In genomic region chr6:31474871-31475286, GRCh38 we compare ENCODE assay signal across 13 cellular contexts. TPM values are rescaled to one million over a fixed set of nuclear protein-coding genes. Genes with fewer than 3 reads are reported as not detected.
DNase-seq lines count a peak whose midpoint lies in the region; ATAC-seq and TF ChIP-seq lines count a peak whose summit lies in the region.
"Had no signal": no experiment of that assay in that cellular context is flagged by ENCODE, and none has a peak within 500 bp of the region (broad histone marks: within the 10 kb centered on the region; RNA-seq: fewer than 3 reads in every experiment).

No MANE protein-coding gene starts in this region.

- DNase-seq in activated effector memory CD4-positive, alpha-beta T cell treated with anti-CD3 and anti-CD28 coated beads, Interleukin-2, amount 50 U/mL, for 16 hours: peak; percentile 70
- DNase-seq in activated effector memory CD4-positive, alpha-beta T cell treated with Interleukin-2 at 50 U/mL for 16 hours: no peak
- no peak for DNase-seq in OCI-LY7 (ENCODE audit: low spot score)
- DNase-seq in erythroblast (lab: John Stamatoyannopoulos, UW): peak; percentile 25 to 37
- DNase-seq in stimulated activated effector memory CD8-positive, alpha-beta T cell treated with anti-CD3 and anti-CD28 coated beads, Interleukin-12 subunit alpha, Interleukin-12 subunit beta, amount 100 ng/mL, for 72 hours (ENCODE audit: low spot score in 2 of 2): peak in 1 of 2 donors; percentile 63
- DNase-seq in NK-92 treated with Interleukin-12 subunit alpha and Interleukin-12 subunit beta, amount 100 ng/mL, for 24 hours (lab: John Stamatoyannopoulos, UW): no peak
- no peak for DNase-seq in SW480 (ENCODE audit: low spot score)
- DNase-seq: kidney glomerular epithelial cell had no signal

- no peaks in the 10 kb centered on the region for H4K20me1 ChIP-seq in OCI-LY7 (ENCODE audit: insufficient read depth, low read length)

- H3K9me2 ChIP-seq in OCI-LY7 (ENCODE audit: insufficient read depth, low read length): no peaks in the 10 kb centered on the region

- POLR2A ChIA-PET in OCI-LY7 (lab: Charles Lee): no interaction called here

- CTCF ChIA-PET in OCI-LY7 (lab: Charles Lee; ENCODE audit: unreplicated experiment): no interaction called here

- no peaks in the 10 kb centered on the region for H3K9me3 Mint-ChIP-seq in stimulated activated effector memory CD8-positive, alpha-beta T cell treated with anti-CD3 and anti-CD28 coated beads, Interleukin-12 subunit alpha, Interleukin-12 subunit beta, amount 100 ng/mL, for 72 hours
- H3K9me3 Mint-ChIP-seq: stimulated activated memory B cell treated with anti-CD40 and anti-IgM and Interleukin-4, amounts not matched to agents 10 μg/mL and 1 μg/mL and 100 μg/mL, for 72 hours had no signal

- TF ChIP-seq CTCF in OCI-LY7 (conservative IDR thresholded peaks at IDR 0.05; ENCODE audit: low read length): peak; percentile 58

- peak overlapping the region; percentile 69 for H3K27ac Mint-ChIP-seq in stimulated activated effector memory CD8-positive, alpha-beta T cell treated with anti-CD3 and anti-CD28 coated beads, Interleukin-12 subunit alpha, Interleukin-12 subunit beta, amount 100 ng/mL, for 72 hours
- H3K27ac Mint-ChIP-seq: stimulated activated memory B cell treated with anti-CD40 and anti-IgM and Interleukin-4, amounts not matched to agents 10 μg/mL and 1 μg/mL and 100 μg/mL, for 72 hours had no signal

- H3K4me3 Mint-ChIP-seq in stimulated activated effector memory CD8-positive, alpha-beta T cell treated with anti-CD3 and anti-CD28 coated beads, Interleukin-12 subunit alpha, Interleukin-12 subunit beta, amount 100 ng/mL, for 72 hours: no peak overlapping the region
- H3K4me3 Mint-ChIP-seq: stimulated activated memory B cell treated with anti-CD40 and anti-IgM and Interleukin-4, amounts not matched to agents 10 μg/mL and 1 μg/mL and 100 μg/mL, for 72 hours had no signal

- no peak overlapping the region for H3K4me2 ChIP-seq in OCI-LY7 (ENCODE audit: low read length)

- TF ChIP-seq POLR2A in erythroblast (IDR thresholded peaks at IDR 0.05; ENCODE audit: low read length): no peak

- BruUV-seq in OCI-LY7 (replicated peaks; lab: Mats Ljungman, UMichigan): no TSS peak

- intact Hi-C loops in OCI-LY7 (cut with micrococcal nuclease; ENCODE audit: unreplicated experiment): no loop called here

- no peaks in the 10 kb centered on the region for H3K79me2 ChIP-seq in OCI-LY7 (ENCODE audit: insufficient read depth, low read depth, low read length)

- ATAC-seq in stimulated activated effector memory CD8-positive, alpha-beta T cell treated with anti-CD3 and anti-CD28 coated beads, Interleukin-12 subunit alpha, Interleukin-12 subunit beta, amount 100 ng/mL, for 72 hours: peak; percentile 27
- ATAC-seq in GM21390 (IDR thresholded peaks at IDR 0.05; ENCODE audit: unreplicated experiment): no peak
- ATAC-seq: stimulated activated memory B cell treated with anti-CD40 and anti-IgM and Interleukin-4, amounts not matched to agents 10 μg/mL and 1 μg/mL and 100 μg/mL, for 72 hours had no signal

- no peaks in the 10 kb centered on the region for H3K9me3 ChIP-seq in OCI-LY7 (ENCODE audit: low read length)
- H3K9me3 ChIP-seq: Peyer's patch had no signal

- H3K4me1 Mint-ChIP-seq in stimulated activated effector memory CD8-positive, alpha-beta T cell treated with anti-CD3 and anti-CD28 coated beads, Interleukin-12 subunit alpha, Interleukin-12 subunit beta, amount 100 ng/mL, for 72 hours: peaks cover 64% of the 10 kb centered on the region

- no peak overlapping the region for H3K4me3 ChIP-seq in OCI-LY7 (ENCODE audit: low read depth, low read length, poor library complexity, severe bottlenecking)
- H3K4me3 ChIP-seq: Peyer's patch had no signal

- peaks cover 31% of the 10 kb centered on the region for H3K4me1 ChIP-seq in OCI-LY7 (ENCODE audit: insufficient read depth, low read length, poor library complexity, severe bottlenecking)
- H3K4me1 ChIP-seq: Peyer's patch had no signal

- H2AFZ ChIP-seq in OCI-LY7 (ENCODE audit: low read length): no peak overlapping the region

- H3K36me3 Mint-ChIP-seq in stimulated activated effector memory CD8-positive, alpha-beta T cell treated with anti-CD3 and anti-CD28 coated beads, Interleukin-12 subunit alpha, Interleukin-12 subunit beta, amount 100 ng/mL, for 72 hours: peaks cover 27% of the 10 kb centered on the region

- no peak overlapping the region for H3K27ac ChIP-seq in OCI-LY7 (ENCODE audit: low read depth, low read length, poor library complexity, severe bottlenecking)
- H3K27ac ChIP-seq: C4-2B, Peyer's patch had no signal

- H3K36me3 ChIP-seq in OCI-LY7 (ENCODE audit: insufficient read depth, low read length): no peaks in the 10 kb centered on the region
- H3K36me3 ChIP-seq: Peyer's patch had no signal

RNA-seq across cellular contexts. Expression of gene MICB, which starts 23.1 kb away (rescaled TPM):
- total RNA-seq in OCI-LY7 (2014; rRNA removed; shearing (Covaris generic)): 24.2 and 26.3 TPM in 2 replicates
- total RNA-seq in OCI-LY7 (2022): 32.4 and 33.9 TPM in 2 replicates

RNA-seq across cellular contexts. Expression of gene MCCD1, which starts 53.9 kb away (rescaled TPM):
- not detected in 2 replicates for total RNA-seq in OCI-LY7 (2014; rRNA removed; shearing (Covaris generic))
- total RNA-seq in OCI-LY7 (2022): not detected in 2 replicates
- total RNA-seq: dermis microvascular lymphatic vessel endothelial cell, Peyer's patch had no signal

Comparison
In these comparisons a context has a peak if more than half of its experiments do, and no peak if none do; other contexts are left out.
1. DNase-seq: peak in activated effector memory CD4-positive, alpha-beta T cell treated with anti-CD3 and anti-CD28 coated beads, Interleukin-2, amount 50 U/mL, for 16 hours (single experiment) and erythroblast (2 of 2); none in activated effector memory CD4-positive, alpha-beta T cell treated with Interleukin-2 at 50 U/mL for 16 hours (single experiment), OCI-LY7 (single experiment), NK-92 treated with Interleukin-12 subunit alpha and Interleukin-12 subunit beta, amount 100 ng/mL, for 24 hours (single experiment) and SW480 (single experiment).